ENCODE assay signal across 1 cellular context in the genomic region with DNA sequence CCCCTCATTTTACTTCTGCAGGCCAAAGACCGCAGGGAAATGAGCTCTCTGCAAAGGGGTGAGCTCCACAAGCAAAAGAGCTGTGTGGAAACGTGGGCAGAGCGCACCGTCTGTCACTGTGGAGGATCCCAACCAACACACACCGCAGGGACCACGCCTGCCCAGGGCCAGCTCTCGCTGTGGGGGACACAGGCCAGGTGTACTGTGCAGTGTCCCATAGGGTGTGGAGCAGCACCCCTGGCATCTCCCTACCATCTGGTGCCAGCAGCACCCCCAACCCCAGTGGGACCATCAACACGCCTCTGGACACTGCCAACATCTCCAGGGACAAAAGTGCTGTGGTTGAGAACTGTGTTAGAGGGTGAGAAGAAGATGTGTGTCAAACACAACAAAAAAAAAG. TPM values are rescaled to one million over a fixed set of nuclear protein-coding genes. Genes with fewer than 3 reads are reported as not detected.
"Had no signal": no experiment of that assay in that cellular context is flagged by ENCODE, and none has a peak within 500 bp of the region (broad histone marks: within the 10 kb centered on the region; RNA-seq: fewer than 3 reads in every experiment).

No MANE protein-coding gene starts in this region.

RNA-seq across cellular contexts. Expression of gene ZDHHC11, which starts 27.9 kb away (rescaled TPM):
- polyA plus RNA-seq: IgD-negative memory B cell had no signal
